1 cellular context compared by ENCODE assay signal in genomic region chr9:137671196-137671538, GRCh38.
TF ChIP-seq lines count a peak whose summit lies in the region.

No MANE protein-coding gene starts in this region.

TF ChIP-seq in liver, 16 proteins besides CTCF, POLR2A, EP300 and RAD21 (continued from another document):
- TF ChIP-seq ZBTB33 (IDR thresholded peaks at IDR 0.05), result no peak
- no peak for TF ChIP-seq ATF3 (IDR thresholded peaks at IDR 0.05)
- no peak for TF ChIP-seq MAX (IDR thresholded peaks at IDR 0.05)
- no peak for TF ChIP-seq TAF1 (conservative IDR thresholded peaks at IDR 0.05)
- no peak for TF ChIP-seq RXRA (IDR thresholded peaks at IDR 0.05)
- TF ChIP-seq JUND (IDR thresholded peaks at IDR 0.05), result no peak
- no peak for TF ChIP-seq YY1 (IDR thresholded peaks at IDR 0.05)
- TF ChIP-seq GABPA (IDR thresholded peaks at IDR 0.05 in 1 of 2, conservative IDR thresholded peaks at IDR 0.05 in 1 of 2), result no peak
- no peak for TF ChIP-seq SP1 (IDR thresholded peaks at IDR 0.05)
- no peak for TF ChIP-seq REST (IDR thresholded peaks at IDR 0.05)
- TF ChIP-seq FOXA1 (IDR thresholded peaks at IDR 0.05), result no peak
- TF ChIP-seq HNF4G (IDR thresholded peaks at IDR 0.05), result no peak
